Comparison of ENCODE assay signal across 31 cellular contexts in genomic region chr13:44765076-44765475, GRCh38.
DNase-seq lines count a peak whose midpoint lies in the region; ATAC-seq and TF ChIP-seq lines count a peak whose summit lies in the region.
"Had no signal": no experiment of that assay in that cellular context is flagged by ENCODE, and none has a peak within 500 bp of the region (broad histone marks: within the 10 kb centered on the region; RNA-seq: fewer than 3 reads in every experiment).

No MANE protein-coding gene starts in this region.

- H4K20me1 ChIP-seq in SK-N-SH (ENCODE audit: insufficient read depth) (no peaks in the 10 kb centered on the region), neural progenitor cell (ENCODE audit: low read depth) (no peaks in the 10 kb centered on the region)

- H3K36me3 Mint-ChIP-seq in neural progenitor cell: peaks cover 3% of the 10 kb centered on the region
- H3K36me3 Mint-ChIP-seq: brain, CD14-positive monocyte, natural killer cell had no signal

- H3K79me2 ChIP-seq in SK-N-SH (ENCODE audit: insufficient read depth) (no peaks in the 10 kb centered on the region), neural progenitor cell (ENCODE audit: low read depth) (no peaks in the 10 kb centered on the region)

- H3K4me3 Mint-ChIP-seq in neural progenitor cell: no peak overlapping the region
- H3K4me3 Mint-ChIP-seq: activated T-helper 1 cell treated with anti-CD3 and anti-CD28 coated beads, Interleukin-12 subunit alpha, Interleukin-12 subunit beta, Interleukin-2, Interleukin-4 antibody, amounts not matched to agents 30 ng/mL and 10 ng/mL and 1 ng/mL, durations not matched to agents 14 hours and 24 hours and 36 hours; brain; CD14-positive monocyte; natural killer cell had no signal

- H3K4me2 ChIP-seq in SK-N-SH (no peak overlapping the region), neural progenitor cell (peak overlapping the region; percentile 50)
- H3K4me2 ChIP-seq: PC-9 had no signal

- no peaks in the 10 kb centered on the region for H3K9me2 ChIP-seq in SK-N-SH

- H3K4me1 ChIP-seq in SK-N-SH (ENCODE audit: control insufficient read depth in 1 of 2, insufficient read depth in 2 of 2, low read depth in 1 of 2, low read length in 1 of 2): peaks cover 2 to 16% of the 10 kb centered on the region in 2 experiments; a peak in 2 of 4 replicates
- H3K4me1 ChIP-seq in neural progenitor cell: peaks cover 30% of the 10 kb centered on the region
- peaks cover 29 to 76% (median 58%) of the 10 kb centered on the region in 4 donors for H3K4me1 ChIP-seq in stomach
- H3K4me1 ChIP-seq: uterus had no signal

- H3K27ac ChIP-seq in SK-N-SH (ENCODE audit: low read depth in 2 of 2, low read length in 1 of 2): no peak overlapping the region
- H3K27ac ChIP-seq in neural progenitor cell: peak overlapping the region; percentile 81
- H3K27ac ChIP-seq in stomach: peak overlapping the region; percentile 74 to 93 (median 78)
- H3K27ac ChIP-seq: left lung, PC-9, testis, uterus had no signal

- POLR2A ChIA-PET in SK-N-SH (lab: Yijun Ruan, JAX): no interaction called here

- CTCF ChIA-PET in SK-N-SH (lab: Yijun Ruan, JAX): interaction anchor here (0.7 kb wide), 1 partner anchor 11 kb away, joined by 3 read pairs; no protein-coding TSS in a partner anchor

- H2AFZ ChIP-seq in SK-N-SH (ENCODE audit: low read depth): no peak overlapping the region
- no peak overlapping the region for H2AFZ ChIP-seq in neural progenitor cell (replicated peaks)
- H2AFZ ChIP-seq: PC-9 had no signal

- no peak for TF ChIP-seq POLR2A in stomach (IDR thresholded peaks at IDR 0.05)

- H3K4me3 ChIP-seq in SK-N-SH (ENCODE audit: low read depth in 2 of 2, low read length in 1 of 2) (no peak overlapping the region), fibroblast of the aortic adventitia (ENCODE audit: low read depth, low read length) (no peak overlapping the region), neural progenitor cell (no peak overlapping the region), stomach (no peak overlapping the region)
- H3K4me3 ChIP-seq: esophagus squamous epithelium, gastrocnemius medialis, left lung, PC-9, testis, uterus had no signal

- H3K36me3 ChIP-seq in SK-N-SH (replicated peaks in 1 of 2; ENCODE audit: control insufficient read depth in 1 of 2, insufficient read depth in 2 of 2, low read length in 1 of 2): no peaks in the 10 kb centered on the region
- no peaks in the 10 kb centered on the region for H3K36me3 ChIP-seq in neural progenitor cell
- no peaks in the 10 kb centered on the region for H3K36me3 ChIP-seq in stomach
- H3K36me3 ChIP-seq: esophagus squamous epithelium, gastrocnemius medialis, left lung, uterus had no signal

- H3K27me3 ChIP-seq in SK-N-SH (ENCODE audit: insufficient read depth): no peaks in the 10 kb centered on the region
- no peaks in the 10 kb centered on the region for H3K27me3 ChIP-seq in neural progenitor cell
- no peaks in the 10 kb centered on the region for H3K27me3 ChIP-seq in stomach
- H3K27me3 ChIP-seq: esophagus squamous epithelium, gastrocnemius medialis, left lung, testis, uterus had no signal

- no peak for TF ChIP-seq CTCF in SK-N-SH (IDR thresholded peaks at IDR 0.05)
- no peak for TF ChIP-seq CTCF in fibroblast of the aortic adventitia (IDR thresholded peaks at IDR 0.05; ENCODE audit: insufficient read depth, low read length)
- TF ChIP-seq CTCF in neural progenitor cell (IDR thresholded peaks at IDR 0.05): no peak
- TF ChIP-seq CTCF in stomach (IDR thresholded peaks at IDR 0.05): no peak

- peak in 1 of 2 experiments; percentile 41; a peak in 1 of 4 replicates for TF ChIP-seq EP300 in SK-N-SH (IDR thresholded peaks at IDR 0.05; ENCODE audit: borderline replicate concordance in 1 of 2, low read depth in 1 of 2, low read length in 1 of 2)
- no peak for TF ChIP-seq EP300 in stomach (IDR thresholded peaks at IDR 0.05)

- whole genome bisulfite sequencing in SK-N-SH (ENCODE audit: low lambda C conversion rate): 45% methylated on average over 1 of the region's 1 CpG
- WGBS in stomach, 5 donors: 16 to 55% (median 25%) methylated on average over 1 of the region's 1 CpG

- ATAC-seq in SK-N-SH treated with all-trans-retinoic acid at 6 μM for 48 hours: no peak
- ATAC-seq: activated CD4-positive, CD25-positive, alpha-beta regulatory T cell treated with anti-CD3 and anti-CD28 coated beads, Interleukin-2, amount 50 U/mL, for 24 hours; gastrocnemius medialis; left lung; natural killer cell; Right ventricle myocardium inferior; stimulated activated naive CD8-positive, alpha-beta T cell treated with anti-CD3 and anti-CD28 coated beads, Interleukin-15, Interleukin-2, amounts not matched to agents 100 U/mL and 50 U/mL, for 24 hours had no signal

- H3K9me3 ChIP-seq in SK-N-SH (no peaks in the 10 kb centered on the region), neural progenitor cell (ENCODE audit: low read depth) (no peaks in the 10 kb centered on the region), stomach (no peaks in the 10 kb centered on the region)
- H3K9me3 ChIP-seq: esophagus squamous epithelium, gastrocnemius medialis, left lung, testis, uterus had no signal

- no peak overlapping the region for H3K9ac ChIP-seq in SK-N-SH
- H3K9ac ChIP-seq in neural progenitor cell: no peak overlapping the region

- intact Hi-C loops in stomach (cut with DNase I; ENCODE audit: low total_unique reads) (no loop called here), head of caudate nucleus (cut with DNase I) (no loop called here)

- H3F3A ChIP-seq in SK-N-SH (replicated peaks; ENCODE audit: insufficient read depth): no peaks in the 10 kb centered on the region
- peaks cover 19% of the 10 kb centered on the region for H3F3A ChIP-seq in neural progenitor cell (ENCODE audit: low read depth)

- H3K9me3 Mint-ChIP-seq in neural progenitor cell: no peaks in the 10 kb centered on the region
- H3K9me3 Mint-ChIP-seq: natural killer cell had no signal

- H3K27ac Mint-ChIP-seq in neural progenitor cell: peak overlapping the region; percentile 21
- H3K27ac Mint-ChIP-seq: activated T-helper 1 cell treated with anti-CD3 and anti-CD28 coated beads, Interleukin-12 subunit alpha, Interleukin-12 subunit beta, Interleukin-2, Interleukin-4 antibody, amounts not matched to agents 30 ng/mL and 10 ng/mL and 1 ng/mL, durations not matched to agents 14 hours and 24 hours and 36 hours; natural killer cell had no signal

- DNase-seq in SK-N-SH (peak; percentile 45), fibroblast of the aortic adventitia (ENCODE audit: low read depth) (peak; percentile 16), neural progenitor cell (ENCODE audit: low spot score) (peak; percentile 82), stomach (no peak), NCI-H2227 treated with DMSO at 0.1 percent for 48 hours (lab: John Stamatoyannopoulos, UW) (no peak), kidney tubule cell (ENCODE audit: low spot score) (no peak), head of caudate nucleus (no peak)
- DNase-seq: 8988T; activated CD4-positive, alpha-beta T cell treated with anti-CD3 and anti-CD28 coated beads, Interleukin-2, amount 50 U/mL, for 4 hours; activated naive CD4-positive, alpha-beta T cell treated with Interleukin-2 at 50 U/mL for 16 hours; DMS79; esophagus squamous epithelium; gastrocnemius medialis; GF-D8; left lung; natural killer cell; NCI-H1105; NCI-H2029; NCI-H526 treated with DMSO at 0.1 percent for 48 hours; PC-9; stimulated activated CD4-positive, alpha-beta T cell treated with anti-CD3 and anti-CD28 coated beads, Interleukin-2, amount 100 ng/mL, for 24 hours; stimulated activated naive CD8-positive, alpha-beta T cell treated with anti-CD3 and anti-CD28 coated beads, Interleukin-15, Interleukin-2, amounts not matched to agents 100 U/mL and 50 U/mL, for 24 hours; T-helper 2 cell; testis; uterus had no signal

- no peak for TF ChIP-seq RAD21 in SK-N-SH (IDR thresholded peaks at IDR 0.05; ENCODE audit: low read length)

- peaks cover 2% of the 10 kb centered on the region for H3K27me3 Mint-ChIP-seq in neural progenitor cell (ENCODE audit: insufficient read depth, low read depth)

- peaks cover 38% of the 10 kb centered on the region for H3K4me1 Mint-ChIP-seq in neural progenitor cell

TF ChIP-seq in SK-N-SH, 30 proteins besides CTCF, POLR2A, EP300 and RAD21 (continues in another document):
- TF ChIP-seq RCOR1 (IDR thresholded peaks at IDR 0.05; ENCODE audit: low read length) (peak; percentile 94), GATA2 (CRISPR knock-in tag; IDR thresholded peaks at IDR 0.05) (peak; percentile 69), JUND (IDR thresholded peaks at IDR 0.05) (no peak), FOXM1 (IDR thresholded peaks at IDR 0.05; ENCODE audit: low read depth) (no peak), FOXJ3 (CRISPR knock-in tag; IDR thresholded peaks at IDR 0.05) (no peak), CHD2 (IDR thresholded peaks at IDR 0.05; ENCODE audit: low read length, partially characterized antibody) (peak; percentile 20)
- TF ChIP-seq, protein P1, sequence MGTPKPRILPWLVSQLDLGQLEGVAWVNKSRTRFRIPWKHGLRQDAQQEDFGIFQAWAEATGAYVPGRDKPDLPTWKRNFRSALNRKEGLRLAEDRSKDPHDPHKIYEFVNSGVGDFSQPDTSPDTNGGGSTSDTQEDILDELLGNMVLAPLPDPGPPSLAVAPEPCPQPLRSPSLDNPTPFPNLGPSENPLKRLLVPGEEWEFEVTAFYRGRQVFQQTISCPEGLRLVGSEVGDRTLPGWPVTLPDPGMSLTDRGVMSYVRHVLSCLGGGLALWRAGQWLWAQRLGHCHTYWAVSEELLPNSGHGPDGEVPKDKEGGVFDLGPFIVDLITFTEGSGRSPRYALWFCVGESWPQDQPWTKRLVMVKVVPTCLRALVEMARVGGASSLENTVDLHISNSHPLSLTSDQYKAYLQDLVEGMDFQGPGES (IDR thresholded peaks at IDR 0.05; ENCODE audit: low read depth, low read length): no peak

TF ChIP-seq in SK-N-SH treated with all-trans-retinoic acid at 6 μM for 48 hours, 23 proteins besides CTCF, POLR2A, EP300 and RAD21 (continues in another document):
- no peak for TF ChIP-seq SNAI2 (CRISPR knock-in tag; IDR thresholded peaks at IDR 0.05)
- no peak for TF ChIP-seq BACH2 (CRISPR knock-in tag; IDR thresholded peaks at IDR 0.05; ENCODE audit: borderline replicate concordance)
- no peak for TF ChIP-seq ARNTL (CRISPR knock-in tag; IDR thresholded peaks at IDR 0.05; ENCODE audit: borderline replicate concordance, low read depth)
- TF ChIP-seq ZNF70 (CRISPR knock-in tag; IDR thresholded peaks at IDR 0.05): no peak
- TF ChIP-seq OSR1 (CRISPR knock-in tag; IDR thresholded peaks at IDR 0.05): no peak
- TF ChIP-seq ZNF565 (CRISPR knock-in tag; conservative IDR thresholded peaks at IDR 0.05; ENCODE audit: low read depth): no peak
- TF ChIP-seq PPARA (CRISPR knock-in tag; IDR thresholded peaks at IDR 0.05; ENCODE audit: borderline replicate concordance): no peak

Comparison
In these comparisons a context has a peak if more than half of its experiments do, and no peak if none do; other contexts are left out.
1. DNase-seq: peak in SK-N-SH (single experiment), fibroblast of the aortic adventitia (single experiment) and neural progenitor cell (single experiment); none in stomach (single experiment), NCI-H2227 treated with DMSO at 0.1 percent for 48 hours (single experiment), kidney tubule cell (single experiment) and head of caudate nucleus (0 of 42).
2. H3K27ac ChIP-seq: peak in neural progenitor cell (single experiment) and stomach (5 of 5); none in SK-N-SH (0 of 2).